Comparison of ENCODE assay signal across 19 cellular contexts in genomic region chr19:48668332-48668731, GRCh38. TPM values are rescaled to one million over a fixed set of nuclear protein-coding genes. Genes with fewer than 3 reads are reported as not detected.
DNase-seq lines count a peak whose midpoint lies in the region; ATAC-seq and TF ChIP-seq lines count a peak whose summit lies in the region.
"Had no signal": no experiment of that assay in that cellular context is flagged by ENCODE, and none has a peak within 500 bp of the region (broad histone marks: within the 10 kb centered on the region; RNA-seq: fewer than 3 reads in every experiment).

No MANE protein-coding gene starts in this region.

- in situ Hi-C loops in G401 (cut with HindIII; ENCODE audit: low sequenced_read_pairs) = no loop called here

- H3K36me3 Mint-ChIP-seq in CD4-positive, alpha-beta T cell (ENCODE audit: low read depth) = no peaks in the 10 kb centered on the region
- H3K36me3 Mint-ChIP-seq: CD8-positive, alpha-beta T cell had no signal

- H3K27ac ChIP-seq in CD4-positive, alpha-beta T cell (ENCODE audit: low read depth, low read length) = peak overlapping the region; percentile 29

- ATAC-seq in CD4-positive, alpha-beta T cell (ENCODE audit: poor library complexity) = no peak
- ATAC-seq in left lobe of liver = peak; percentile 68
- no peak for ATAC-seq in HG02938 (IDR thresholded peaks at IDR 0.05; ENCODE audit: unreplicated experiment)
- ATAC-seq: CD8-positive, alpha-beta T cell; GM23338; HCT116 had no signal

- no peaks in the 10 kb centered on the region for H3K4me1 Mint-ChIP-seq in CD4-positive, alpha-beta T cell (ENCODE audit: low read depth)

- H3K27ac Mint-ChIP-seq in CD4-positive, alpha-beta T cell = no peak overlapping the region
- H3K27ac Mint-ChIP-seq: CD8-positive, alpha-beta T cell; GM23338; H9 had no signal

- CTCF ChIA-PET in CD4-positive, alpha-beta T cell (lab: Charles Lee) = no interaction called here

- no peaks in the 10 kb centered on the region for H3K27me3 Mint-ChIP-seq in CD4-positive, alpha-beta T cell

- intact Hi-C loops in CD4-positive, alpha-beta T cell (cut with DNase I, micrococcal nuclease) = no loop called here

- TF ChIP-seq CTCF in CD4-positive, alpha-beta T cell (IDR thresholded peaks at IDR 0.05) = no peak

- H3K9me3 Mint-ChIP-seq in CD4-positive, alpha-beta T cell = no peaks in the 10 kb centered on the region
- H3K9me3 Mint-ChIP-seq: CD8-positive, alpha-beta T cell had no signal

- H3K27me3 ChIP-seq in CD4-positive, alpha-beta T cell (ENCODE audit: control insufficient read depth, insufficient read depth, low read length) = no peaks in the 10 kb centered on the region

- no peak for DNase-seq in CD4-positive, alpha-beta T cell
- DNase-seq in G401 (ENCODE audit: low spot score) = peak; percentile 77
- peak; percentile 72 for DNase-seq in cerebellar cortex (ENCODE audit: low spot score)
- DNase-seq in left lobe of liver (ENCODE audit: low spot score) = no peak
- no peak for DNase-seq in HUDEP-2 (lab: John Stamatoyannopoulos, UW; ENCODE audit: unreplicated experiment in 76 of 76)
- DNase-seq in GF-D8 (lab: John Stamatoyannopoulos, UW) = no peak
- no peak for DNase-seq in foreskin melanocyte
- DNase-seq: Caco-2; CD8-positive, alpha-beta T cell; DMS153; DND-41; GDM1; H9 had no signal

- no peaks in the 10 kb centered on the region for H3K9me3 ChIP-seq in CD4-positive, alpha-beta T cell (ENCODE audit: control insufficient read depth, low read length)
- H3K9me3 ChIP-seq: Caco-2 had no signal

- POLR2A ChIA-PET in CD4-positive, alpha-beta T cell (lab: Charles Lee) = no interaction called here

- no peak overlapping the region for H3K4me3 Mint-ChIP-seq in CD4-positive, alpha-beta T cell
- H3K4me3 Mint-ChIP-seq: CD8-positive, alpha-beta T cell; GM23338; H9 had no signal

RNA-seq across cellular contexts. Expression of gene NTN5, which starts 4.5 kb away (rescaled TPM):
- 1 to 10 TPM; 2.7 to 3.0 TPM for total RNA-seq in CD4-positive, alpha-beta T cell
- 1.3 TPM in 1 of 2 replicates, not detected in the other for total RNA-seq in G401 (2014; rRNA removed; shearing (Covaris generic))
- total RNA-seq in left lobe of liver = 0.28 TPM
- total RNA-seq: A172, A673 had no signal

RNA-seq across cellular contexts. Expression of gene CA11, which starts 22.3 kb away (rescaled TPM):
- 10 to 100 TPM; 11.0 to 12.4 TPM for total RNA-seq in CD4-positive, alpha-beta T cell
- 103 TPM in 2 replicates for total RNA-seq in G401 (2014; rRNA removed; shearing (Covaris generic))
- total RNA-seq in left lobe of liver = 1.7 TPM

RNA-seq across cellular contexts. Expression of gene FUT2, which starts 27.4 kb away (rescaled TPM):
- total RNA-seq in CD4-positive, alpha-beta T cell = not detected
- total RNA-seq in G401 (2014; rRNA removed; shearing (Covaris generic)) = not detected in 2 replicates
- total RNA-seq in left lobe of liver = not detected
- total RNA-seq: A172; A673; CD8-positive, alpha-beta T cell; H4 had no signal

RNA-seq across cellular contexts. Expression of gene DBP, which starts 31.2 kb away (rescaled TPM):
- total RNA-seq in CD4-positive, alpha-beta T cell = 10 to 100 TPM; 48.3 to 55.6 TPM
- 25.5 and 40.0 TPM in 2 replicates for total RNA-seq in G401 (2014; rRNA removed; shearing (Covaris generic))
- total RNA-seq in left lobe of liver = 11.4 TPM

RNA-seq across cellular contexts. Expression of gene SPHK2, which starts 49.0 kb away (rescaled TPM):
- total RNA-seq in CD4-positive, alpha-beta T cell = 10 to 100 TPM; 14.1 to 15.3 TPM
- total RNA-seq in G401 (2014; rRNA removed; shearing (Covaris generic)) = 16.5 and 45.7 TPM in 2 replicates
- 41.6 TPM for total RNA-seq in left lobe of liver

Comparison
In these comparisons a context has a peak if more than half of its experiments do, and no peak if none do; other contexts are left out.
1. DNase-seq: peak in G401 (single experiment) and cerebellar cortex (single experiment); none in CD4-positive, alpha-beta T cell (0 of 10), left lobe of liver (single experiment), HUDEP-2 (0 of 76), GF-D8 (single experiment) and foreskin melanocyte (single experiment).